19 cellular contexts compared by ENCODE assay signal in the genomic region with DNA sequence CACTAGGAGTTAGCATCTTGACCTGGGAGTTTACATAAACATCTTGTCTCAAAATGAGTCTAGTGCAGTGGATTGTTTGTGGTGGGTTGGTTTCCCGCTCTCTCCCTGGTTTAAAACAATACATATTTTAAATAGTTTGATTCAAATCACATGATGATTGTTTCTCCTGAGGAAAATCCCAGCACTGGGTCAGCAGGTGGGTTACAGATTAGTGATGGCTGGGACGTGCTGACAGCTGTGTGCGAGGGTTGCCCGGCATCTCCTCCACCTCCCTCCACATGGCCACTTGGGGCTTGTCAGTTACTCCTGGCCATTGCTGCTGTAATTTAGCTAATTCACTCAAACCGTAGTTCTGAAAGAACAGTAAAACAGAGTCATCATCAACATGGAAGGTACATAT.
A peak's percentile ranks its signal among the peaks of the same experiment; 100 is the strongest.
DNase-seq lines count a peak whose midpoint lies in the region; TF ChIP-seq lines count a peak whose summit lies in the region.
"Had no signal": no experiment of that assay in that cellular context is flagged by ENCODE, and none has a peak within 500 bp of the region (broad histone marks: within the 10 kb centered on the region; RNA-seq: fewer than 3 reads in every experiment).

No MANE protein-coding gene starts in this region.

- H3K27ac ChIP-seq in WERI-Rb-1 (no peak overlapping the region), PC-9 (no peak overlapping the region)
- H3K27ac ChIP-seq: HL-60, SK-N-MC had no signal

- peaks cover 20% of the 10 kb centered on the region for H3K4me1 Mint-ChIP-seq in nephron

- intact Hi-C loops in PC-9 (cut with micrococcal nuclease; ENCODE audit: unreplicated experiment): no loop called here

- H3K4me3 Mint-ChIP-seq in nephron: peak overlapping the region in 1 of 3 experiments; percentile 13
- H3K4me3 Mint-ChIP-seq: CD14-positive monocyte had no signal

- H3K4me3 ChIP-seq in H7 (ENCODE audit: insufficient read depth, low read depth, low read length): no peak overlapping the region
- H3K4me3 ChIP-seq in WERI-Rb-1 (ENCODE audit: low read depth, low read length): no peak overlapping the region
- H3K4me3 ChIP-seq in PC-9: no peak overlapping the region
- H3K4me3 ChIP-seq: HAP-1, SK-N-MC had no signal

- peak; percentile 26 for DNase-seq in H7
- peak; percentile 41 for DNase-seq in NCI-H146 treated with DMSO at 0.1 percent for 48 hours (lab: John Stamatoyannopoulos, UW; ENCODE audit: unreplicated experiment)
- peak; percentile 39 for DNase-seq in WERI-Rb-1
- DNase-seq in PC-9: no peak
- DNase-seq in inferior parietal cortex (ENCODE audit: extremely low spot score): no peak
- DNase-seq in GM03348 (ENCODE audit: low spot score): no peak
- no peak for DNase-seq in KBM-7
- DNase-seq: ACHN, AML-193, Caco-2, DMS153, EL, NCI-H1436, NCI-H526 treated with DMSO at 0.1 percent for 48 hours had no signal

- H3F3A ChIP-seq in PC-9 (ENCODE audit: insufficient read depth, low read depth): peaks cover 10% of the 10 kb centered on the region; the same call in 1 of the 2 replicates

- BruUV-seq in PC-9 (replicated peaks; lab: Mats Ljungman, UMichigan): no TSS peak

- H3K79me2 ChIP-seq in PC-9 (ENCODE audit: low read depth): no peaks in the 10 kb centered on the region

- POLR2A ChIA-PET in PC-9 (lab: Charles Lee; ENCODE audit: unreplicated experiment): no interaction called here

- peaks cover 3% of the 10 kb centered on the region for H3K9me3 Mint-ChIP-seq in nephron

- H3K4me1 ChIP-seq in PC-9 (replicated peaks; ENCODE audit: insufficient read depth): peaks cover 26% of the 10 kb centered on the region
- H3K4me1 ChIP-seq: HAP-1 had no signal

- CTCF ChIA-PET in PC-9 (lab: Charles Lee): no interaction called here

- no peak overlapping the region for H2AFZ ChIP-seq in PC-9

- H3K27me3 ChIP-seq in H7 (ENCODE audit: control insufficient read depth, insufficient read depth, low read length) (no peaks in the 10 kb centered on the region), WERI-Rb-1 (ENCODE audit: insufficient read depth, low read depth, severe bottlenecking) (no peaks in the 10 kb centered on the region), PC-9 (ENCODE audit: insufficient read depth, low read depth) (no peaks in the 10 kb centered on the region)

- peak overlapping the region in 2 of 3 experiments; percentile 72 to 90 for H3K27ac Mint-ChIP-seq in nephron
- H3K27ac Mint-ChIP-seq: CD14-positive monocyte had no signal

- no peaks in the 10 kb centered on the region for H3K36me3 Mint-ChIP-seq in nephron (ENCODE audit: low read depth)
- H3K36me3 Mint-ChIP-seq: CD14-positive monocyte had no signal

- in situ Hi-C loops in KBM-7 (cut with MboI; ENCODE audit: low pct_unique_long_range_greater_than_20kb, low sequenced_read_pairs): no loop called here

- no peaks in the 10 kb centered on the region for H3K9me3 ChIP-seq in WERI-Rb-1 (ENCODE audit: severe bottlenecking)
- no peaks in the 10 kb centered on the region for H3K9me3 ChIP-seq in PC-9 (ENCODE audit: insufficient read depth, low read depth)
- H3K9me3 ChIP-seq: Caco-2, HAP-1 had no signal

- no peak overlapping the region for H3K4me2 ChIP-seq in PC-9

- H3K9me2 ChIP-seq in PC-9 (ENCODE audit: insufficient read depth): no peaks in the 10 kb centered on the region; the same call in 1 of the 2 replicates

- H3K36me3 ChIP-seq in H7 (replicated peaks; ENCODE audit: control insufficient read depth, insufficient read depth, low read length) (no peaks in the 10 kb centered on the region), WERI-Rb-1 (no peaks in the 10 kb centered on the region), PC-9 (ENCODE audit: low read depth) (no peaks in the 10 kb centered on the region)
- H3K36me3 ChIP-seq: HAP-1 had no signal

- H3K27me3 Mint-ChIP-seq in nephron (ENCODE audit: low read depth): peaks cover 3% of the 10 kb centered on the region

- TF ChIP-seq CTCF in WERI-Rb-1 (IDR thresholded peaks at IDR 0.05; ENCODE audit: low read depth, low read length): no peak
- TF ChIP-seq CTCF in nephron (IDR thresholded peaks at IDR 0.05; ENCODE audit: unreplicated experiment in 3 of 3): no peak
- no peak for TF ChIP-seq CTCF in PC-9 (conservative IDR thresholded peaks at IDR 0.05)

- H4K20me1 ChIP-seq in PC-9 (ENCODE audit: insufficient read depth): no peaks in the 10 kb centered on the region

Comparison
In these comparisons a context has a peak if more than half of its experiments do, and no peak if none do; other contexts are left out.
1. DNase-seq: peak in H7 (single experiment), NCI-H146 treated with DMSO at 0.1 percent for 48 hours (single experiment) and WERI-Rb-1 (single experiment); none in PC-9 (0 of 2), inferior parietal cortex (single experiment), GM03348 (single experiment) and KBM-7 (single experiment).